Comparison of ENCODE assay signal across 10 cellular contexts in the genomic region with DNA sequence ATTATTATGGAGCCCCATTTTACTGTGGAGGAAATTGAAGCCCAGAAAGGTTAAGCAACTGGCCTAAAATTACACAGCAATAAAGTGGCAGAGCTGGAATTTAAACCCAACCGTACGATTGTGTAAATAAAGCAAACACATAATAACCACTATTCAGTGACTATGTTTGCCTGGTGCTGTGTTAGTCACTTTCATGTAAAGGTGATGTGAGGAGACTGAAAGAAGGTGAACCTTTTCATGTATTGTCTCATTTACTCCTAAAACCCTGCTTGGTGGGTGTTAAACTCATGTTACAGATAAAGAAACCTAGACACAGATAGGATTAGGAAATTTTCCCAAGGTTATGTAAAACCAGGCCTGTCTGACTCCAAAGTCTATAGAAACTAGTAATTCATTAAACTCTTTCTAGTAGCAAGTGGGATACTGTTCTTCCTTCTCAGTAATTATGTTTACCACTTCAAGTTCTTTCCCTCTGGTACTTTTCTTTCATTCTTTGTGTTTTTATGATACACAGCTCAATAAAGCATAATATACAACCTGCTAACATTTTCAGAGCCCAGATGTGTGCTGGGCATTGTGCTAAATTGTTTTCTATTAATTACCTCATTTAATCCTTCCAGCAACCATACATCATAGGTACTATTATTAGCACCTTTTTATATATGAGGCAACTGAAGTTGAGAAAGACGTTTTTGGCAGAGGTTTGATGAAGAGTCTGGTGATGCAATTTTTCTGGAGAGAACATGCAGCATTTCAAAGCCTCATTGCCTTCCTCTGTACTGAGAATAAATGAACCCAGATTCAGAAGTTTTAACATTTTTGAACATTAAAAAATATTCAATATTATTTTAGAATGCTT.
A peak's percentile ranks its signal among the peaks of the same experiment; 100 is the strongest.
DNase-seq lines count a peak whose midpoint lies in the region; ATAC-seq, FAIRE-seq and TF ChIP-seq lines count a peak whose summit lies in the region.
"Had no signal": no experiment of that assay in that cellular context is flagged by ENCODE, and none has a peak within 500 bp of the region (broad histone marks: within the 10 kb centered on the region; RNA-seq: fewer than 3 reads in every experiment).

No MANE protein-coding gene starts in this region.

- FAIRE-seq in RCC 7860 (lab: Jason Lieb, UNC) = no peak

- H3K27me3 ChIP-seq in Loucy (ENCODE audit: insufficient read depth, low read length, poor library complexity, severe bottlenecking) (no peaks in the 10 kb centered on the region), esophagus squamous epithelium (no peaks in the 10 kb centered on the region), smooth muscle cell (ENCODE audit: low read depth) (no peaks in the 10 kb centered on the region)

- H3K9me3 Mint-ChIP-seq in stimulated activated naive CD8-positive, alpha-beta T cell treated with anti-CD3 and anti-CD28 coated beads, Interleukin-15, Interleukin-2, amounts not matched to agents 100 ng/mL and 50 ng/mL, for 24 hours = peaks cover 3% of the 10 kb centered on the region
- H3K9me3 Mint-ChIP-seq: activated B cell treated with CpG ODN at 0.5 μM for 24 hours had no signal

- 32 to 45% methylated on average over 3 of the region's 3 CpGs for WGBS in esophagus squamous epithelium, 2 donors
- WGBS in smooth muscle cell (ENCODE audit: low lambda C conversion rate) = 53% methylated on average over 3 of the region's 3 CpGs

- H3K9me3 ChIP-seq in Loucy (ENCODE audit: insufficient read depth, low read depth, low read length) (no peaks in the 10 kb centered on the region), esophagus squamous epithelium (no peaks in the 10 kb centered on the region), smooth muscle cell (replicated peaks; ENCODE audit: low read depth) (no peaks in the 10 kb centered on the region)
- H3K9me3 ChIP-seq: Caco-2 had no signal

- H3K9me2 ChIP-seq in Loucy (replicated peaks; ENCODE audit: low read depth, low read length) = no peaks in the 10 kb centered on the region

- H3K9ac ChIP-seq in Loucy (ENCODE audit: low read depth, low read length, poor library complexity, severe bottlenecking) = peak overlapping the region; percentile 49
- H3K9ac ChIP-seq in smooth muscle cell (ENCODE audit: low read depth) = no peak overlapping the region

- no peaks in the 10 kb centered on the region for H3K27me3 Mint-ChIP-seq in stimulated activated naive CD8-positive, alpha-beta T cell treated with anti-CD3 and anti-CD28 coated beads, Interleukin-15, Interleukin-2, amounts not matched to agents 100 ng/mL and 50 ng/mL, for 24 hours
- H3K27me3 Mint-ChIP-seq: activated B cell treated with CpG ODN at 0.5 μM for 24 hours had no signal

- H4K20me1 ChIP-seq in Loucy (ENCODE audit: insufficient read depth, low read length, poor library complexity, severe bottlenecking) (no peaks in the 10 kb centered on the region), smooth muscle cell (ENCODE audit: low read depth) (no peaks in the 10 kb centered on the region)

- H3K79me2 ChIP-seq in Loucy (ENCODE audit: insufficient read depth, low read length) (no peaks in the 10 kb centered on the region), smooth muscle cell (ENCODE audit: low read depth) (no peaks in the 10 kb centered on the region)

- ATAC-seq in stimulated activated naive CD8-positive, alpha-beta T cell treated with anti-CD3 and anti-CD28 coated beads, Interleukin-15, Interleukin-2, amounts not matched to agents 100 U/mL and 50 U/mL, for 24 hours = no peak

- H2AFZ ChIP-seq in Loucy (ENCODE audit: low read length) = no peak overlapping the region
- H2AFZ ChIP-seq in smooth muscle cell (ENCODE audit: low read depth) = peak overlapping the region; percentile 64

- H3K36me3 ChIP-seq in Loucy (ENCODE audit: insufficient read depth, low read length) = no peaks in the 10 kb centered on the region
- H3K36me3 ChIP-seq in esophagus squamous epithelium = no peaks in the 10 kb centered on the region
- H3K36me3 ChIP-seq in smooth muscle cell (ENCODE audit: low read depth) = no peaks in the 10 kb centered on the region

- H3K27ac ChIP-seq in esophagus squamous epithelium (peak overlapping the region; percentile 13 to 73 (median 52)), smooth muscle cell (ENCODE audit: low read depth) (peak overlapping the region; percentile 58)

- H3K4me2 ChIP-seq in Loucy (ENCODE audit: low read depth, low read length, poor library complexity, severe bottlenecking) (peak overlapping the region; percentile 87), smooth muscle cell (peak overlapping the region; percentile 57)

- H3K4me1 ChIP-seq in Loucy (ENCODE audit: insufficient read depth, low read length, poor library complexity, severe bottlenecking) = peaks cover 52% of the 10 kb centered on the region
- peaks cover 5 to 20% (median 10%) of the 10 kb centered on the region in 3 donors for H3K4me1 ChIP-seq in esophagus squamous epithelium
- peaks cover 24% of the 10 kb centered on the region for H3K4me1 ChIP-seq in smooth muscle cell (ENCODE audit: low read depth)

- intact Hi-C loops in esophagus squamous epithelium (cut with DNase I) = no loop called here

- H3K4me3 ChIP-seq in Loucy (ENCODE audit: low read length, poor library complexity, severe bottlenecking) (peak overlapping the region; percentile 49), esophagus squamous epithelium (no peak overlapping the region), smooth muscle cell (no peak overlapping the region)

- H3K4me1 Mint-ChIP-seq in stimulated activated naive CD8-positive, alpha-beta T cell treated with anti-CD3 and anti-CD28 coated beads, Interleukin-15, Interleukin-2, amounts not matched to agents 100 ng/mL and 50 ng/mL, for 24 hours (ENCODE audit: low read depth) = peaks cover 46% of the 10 kb centered on the region

- no peaks in the 10 kb centered on the region for H3K36me3 Mint-ChIP-seq in stimulated activated naive CD8-positive, alpha-beta T cell treated with anti-CD3 and anti-CD28 coated beads, Interleukin-15, Interleukin-2, amounts not matched to agents 100 ng/mL and 50 ng/mL, for 24 hours (ENCODE audit: low read depth)

- H3K27ac Mint-ChIP-seq in stimulated activated naive CD8-positive, alpha-beta T cell treated with anti-CD3 and anti-CD28 coated beads, Interleukin-15, Interleukin-2, amounts not matched to agents 100 ng/mL and 50 ng/mL, for 24 hours = peak overlapping the region; percentile 80

- TF ChIP-seq CTCF in Loucy (conservative IDR thresholded peaks at IDR 0.05; ENCODE audit: low read length) = no peak
- TF ChIP-seq CTCF in esophagus squamous epithelium (IDR thresholded peaks at IDR 0.05) = no peak
- TF ChIP-seq CTCF in smooth muscle cell (IDR thresholded peaks at IDR 0.05; ENCODE audit: borderline replicate concordance, insufficient read depth, poor library complexity, severe bottlenecking) = no peak

- no peak for TF ChIP-seq POLR2A in esophagus squamous epithelium (IDR thresholded peaks at IDR 0.05)

- no peak for DNase-seq in stimulated activated naive CD8-positive, alpha-beta T cell treated with anti-CD3 and anti-CD28 coated beads, Interleukin-15, Interleukin-2, amounts not matched to agents 100 U/mL and 50 U/mL, for 24 hours
- DNase-seq in esophagus squamous epithelium (lab: John Stamatoyannopoulos, UW) (no peak), smooth muscle cell (lab: John Stamatoyannopoulos, UW; ENCODE audit: unreplicated experiment) (no peak), RCC 7860 (ENCODE audit: low spot score) (no peak), RPMI8226 (no peak), UCSD-AML1 (lab: John Stamatoyannopoulos, UW; ENCODE audit: unreplicated experiment) (no peak)
- DNase-seq: activated B cell treated with CpG ODN at 0.5 μM for 24 hours had no signal

- peaks cover 7% of the 10 kb centered on the region; the same call in 1 of the 2 replicates for H3F3A ChIP-seq in Loucy (ENCODE audit: low read depth)
- peaks cover 8% of the 10 kb centered on the region for H3F3A ChIP-seq in smooth muscle cell (ENCODE audit: low read depth)

- peak overlapping the region; percentile 54 for H3K4me3 Mint-ChIP-seq in stimulated activated naive CD8-positive, alpha-beta T cell treated with anti-CD3 and anti-CD28 coated beads, Interleukin-15, Interleukin-2, amounts not matched to agents 100 ng/mL and 50 ng/mL, for 24 hours
